ENCODE assay signal across 8 cellular contexts in genomic region chr10:72336259-72337038, GRCh38.
DNase-seq lines count a peak whose midpoint lies in the region.

No MANE protein-coding gene starts in this region.

- H3K4me1 ChIP-seq in adipocyte (ENCODE audit: control insufficient read depth, insufficient read depth, low read length), result peaks cover 24% of the 10 kb centered on the region
- H3K4me1 ChIP-seq in HAP-1, result peaks cover 8% of the 10 kb centered on the region

- H3K4me1 Mint-ChIP-seq in stimulated activated naive CD8-positive, alpha-beta T cell treated with anti-CD3 and anti-CD28 coated beads, Interleukin-15, Interleukin-2, amounts not matched to agents 100 ng/mL and 50 ng/mL, for 24 hours (ENCODE audit: low read depth), result peaks cover 69% of the 10 kb centered on the region

- H3K27me3 ChIP-seq in adipocyte (replicated peaks; ENCODE audit: control insufficient read depth, insufficient read depth, low read length) (no peaks in the 10 kb centered on the region), HAP-1 (ENCODE audit: low read depth) (no peaks in the 10 kb centered on the region)

- H3K27me3 Mint-ChIP-seq in stimulated activated naive CD8-positive, alpha-beta T cell treated with anti-CD3 and anti-CD28 coated beads, Interleukin-15, Interleukin-2, amounts not matched to agents 100 ng/mL and 50 ng/mL, for 24 hours, result no peaks in the 10 kb centered on the region

- H3K4me3 ChIP-seq in adipocyte (ENCODE audit: low read length) (no peak overlapping the region), HAP-1 (no peak overlapping the region)

- peak overlapping the region; percentile 66 for H3K9ac ChIP-seq in adipocyte (ENCODE audit: low read length)

- H3K9me3 Mint-ChIP-seq in stimulated activated naive CD8-positive, alpha-beta T cell treated with anti-CD3 and anti-CD28 coated beads, Interleukin-15, Interleukin-2, amounts not matched to agents 100 ng/mL and 50 ng/mL, for 24 hours, result no peaks in the 10 kb centered on the region

- H3K4me3 Mint-ChIP-seq in stimulated activated naive CD8-positive, alpha-beta T cell treated with anti-CD3 and anti-CD28 coated beads, Interleukin-15, Interleukin-2, amounts not matched to agents 100 ng/mL and 50 ng/mL, for 24 hours, result peak overlapping the region; percentile 69

- H3K36me3 ChIP-seq in KOPT-K1 (ENCODE audit: insufficient read depth, low read length) (peaks cover 61% of the 10 kb centered on the region), adipocyte (ENCODE audit: control insufficient read depth, insufficient read depth, low read length, severe bottlenecking) (peaks cover 72% of the 10 kb centered on the region), HAP-1 (replicated peaks) (peaks cover 48% of the 10 kb centered on the region)

- peak overlapping the region; percentile 90 for H3K27ac ChIP-seq in KOPT-K1 (ENCODE audit: low read depth, low read length, poor library complexity, severe bottlenecking)

- peak overlapping the region; percentile 92 for H3K27ac Mint-ChIP-seq in stimulated activated naive CD8-positive, alpha-beta T cell treated with anti-CD3 and anti-CD28 coated beads, Interleukin-15, Interleukin-2, amounts not matched to agents 100 ng/mL and 50 ng/mL, for 24 hours

- H3K36me3 Mint-ChIP-seq in stimulated activated naive CD8-positive, alpha-beta T cell treated with anti-CD3 and anti-CD28 coated beads, Interleukin-15, Interleukin-2, amounts not matched to agents 100 ng/mL and 50 ng/mL, for 24 hours (ENCODE audit: low read depth), result peaks cover 35% of the 10 kb centered on the region

- DNase-seq in adipocyte (ENCODE audit: low read depth) (no peak), islet precursor cell (peak; percentile 50), HAP-1 (ENCODE audit: low spot score in 2 of 2) (no peak), NCI-H748 (lab: John Stamatoyannopoulos, UW; ENCODE audit: unreplicated experiment) (no peak), COLO829 (ENCODE audit: low spot score) (no peak)
- no peak for DNase-seq in activated effector memory CD4-positive, alpha-beta T cell treated with Interleukin-2 at 50 U/mL for 16 hours

- in situ Hi-C loops in HAP-1 (cut with MboI; ENCODE audit: low sequenced_read_pairs), result loop anchor here (10.0 to 25.0 kb wide), 2 partner anchors 424 to 1022 kb away; partner anchors contain the start of gene SLC29A3

- H3K9me3 ChIP-seq in KOPT-K1 (ENCODE audit: insufficient read depth, low read length, poor library complexity, severe bottlenecking), result no peaks in the 10 kb centered on the region
- H3K9me3 ChIP-seq in adipocyte (ENCODE audit: control insufficient read depth, low read length), result no peaks in the 10 kb centered on the region
- H3K9me3 ChIP-seq in HAP-1, result no peaks in the 10 kb centered on the region
